ENCODE assay signal across 1 cellular context in the genomic region with DNA sequence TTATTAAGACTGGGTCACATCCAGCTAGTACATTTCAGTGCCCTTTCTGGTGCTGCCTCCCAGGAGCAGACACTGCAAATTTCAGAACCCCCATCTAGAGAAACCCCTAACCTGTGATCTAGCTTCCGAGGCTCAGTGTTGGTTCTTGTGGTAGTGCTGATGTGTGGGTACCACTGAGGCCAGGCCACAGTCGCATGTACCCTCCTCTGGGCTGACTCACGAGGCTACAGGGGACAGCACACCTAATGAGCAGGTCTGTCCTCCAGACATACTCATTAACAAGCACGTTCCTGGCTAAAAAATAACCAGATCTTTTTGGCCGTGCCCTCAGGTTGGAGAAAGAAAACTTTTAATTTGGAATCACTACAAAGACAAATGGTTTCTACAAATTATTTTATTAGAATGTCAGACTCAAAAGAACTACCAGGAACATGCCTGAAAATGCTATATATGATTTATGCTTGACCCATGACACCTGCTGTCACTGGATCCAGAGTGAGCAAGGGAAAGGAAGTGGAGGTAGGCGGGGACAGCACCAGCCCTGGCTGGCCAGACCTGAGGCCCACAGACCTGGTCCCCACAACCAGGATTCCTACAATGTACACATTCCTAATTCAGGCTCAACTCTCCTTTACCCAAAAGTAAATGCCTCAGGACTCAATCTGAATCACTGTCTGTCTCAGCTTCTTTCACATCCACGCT.
TF ChIP-seq lines count a peak whose summit lies in the region.

No MANE protein-coding gene starts in this region.

TF ChIP-seq in A549, 52 proteins besides CTCF, POLR2A, EP300 and RAD21:
- TF ChIP-seq, protein P1, sequence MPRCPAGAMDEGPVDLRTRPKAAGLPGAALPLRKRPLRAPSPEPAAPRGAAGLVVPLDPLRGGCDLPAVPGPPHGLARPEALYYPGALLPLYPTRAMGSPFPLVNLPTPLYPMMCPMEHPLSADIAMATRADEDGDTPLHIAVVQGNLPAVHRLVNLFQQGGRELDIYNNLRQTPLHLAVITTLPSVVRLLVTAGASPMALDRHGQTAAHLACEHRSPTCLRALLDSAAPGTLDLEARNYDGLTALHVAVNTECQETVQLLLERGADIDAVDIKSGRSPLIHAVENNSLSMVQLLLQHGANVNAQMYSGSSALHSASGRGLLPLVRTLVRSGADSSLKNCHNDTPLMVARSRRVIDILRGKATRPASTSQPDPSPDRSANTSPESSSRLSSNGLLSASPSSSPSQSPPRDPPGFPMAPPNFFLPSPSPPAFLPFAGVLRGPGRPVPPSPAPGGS (IDR thresholded peaks at IDR 0.05) = 0 out of 3 replicates have a peak, but pooled peaks have one; percentile 31
- TF ChIP-seq KDM5A (IDR thresholded peaks at IDR 0.05) = no peak
